Comparison of ENCODE assay signal across 1 cellular context in the genomic region with DNA sequence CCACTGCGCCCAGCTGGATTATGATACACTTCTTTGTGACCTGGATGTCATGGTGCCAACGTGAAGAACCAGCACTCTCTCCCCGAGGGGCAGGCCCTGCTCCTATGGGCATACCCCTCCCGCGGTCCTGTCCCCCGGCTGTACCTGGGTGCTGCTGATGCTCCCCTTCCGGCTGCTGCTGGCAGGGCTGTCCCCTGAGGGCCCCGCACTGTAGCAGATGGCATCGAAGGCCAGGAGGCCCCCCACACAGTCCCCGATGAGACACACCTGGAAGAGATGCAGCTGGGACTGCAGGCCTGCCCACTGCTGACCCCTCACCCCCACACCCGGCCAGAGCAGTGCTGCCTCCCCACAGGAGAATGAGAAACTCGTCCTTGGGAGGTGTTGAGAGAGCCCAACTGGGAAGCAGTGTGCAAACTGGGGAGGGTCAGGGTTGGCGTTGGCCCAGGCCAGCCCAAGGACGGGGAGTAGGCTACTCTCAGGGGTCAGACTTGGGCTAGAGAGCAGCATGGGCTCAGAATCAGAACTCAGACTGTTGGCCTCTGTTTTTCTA.
TF ChIP-seq lines count a peak whose summit lies in the region.

No MANE protein-coding gene starts in this region.

TF ChIP-seq in H1, 55 proteins besides CTCF, POLR2A, EP300 and RAD21:
- no peak for TF ChIP-seq SIX5 (IDR thresholded peaks at IDR 0.05; ENCODE audit: low read depth, low read length)
TF ChIP-seq in H1: peak in this region for 0.
